ENCODE assay signal across 8 cellular contexts in genomic region chr14:21068521-21069387, GRCh38. TPM values are rescaled to one million over a fixed set of nuclear protein-coding genes. Genes with fewer than 3 reads are reported as not detected.
DNase-seq lines count a peak whose midpoint lies in the region; ATAC-seq, FAIRE-seq and TF ChIP-seq lines count a peak whose summit lies in the region.

No MANE protein-coding gene starts in this region.

- intact Hi-C loops in gastrocnemius medialis (cut with DNase I; ENCODE audit: low total_unique reads) = loop anchor here (1.0 kb wide), 1 partner anchor 24 kb away; no protein-coding TSS in a partner anchor

- peak; percentile 27 for DNase-seq in GF-D8 (lab: John Stamatoyannopoulos, UW)
- peak; percentile 62 for DNase-seq in NCI-H128 (lab: John Stamatoyannopoulos, UW; ENCODE audit: unreplicated experiment)
- peak; percentile 34 for DNase-seq in T follicular helper cell (ENCODE audit: low read depth)
- peak; percentile 35 for DNase-seq in bronchial epithelial cell (ENCODE audit: low read depth)
- peak; percentile 65 for DNase-seq in iPS-NIHi7 (ENCODE audit: extremely low spot score)
- peak in 1 of 2 donors; percentile 56 for DNase-seq in gastrocnemius medialis

- FAIRE-seq in bronchial epithelial cell (lab: Jason Lieb, UNC) = no peak

- H3K4me3 ChIP-seq in bronchial epithelial cell (ENCODE audit: low read depth, low read length) (no peak overlapping the region), gastrocnemius medialis (peak overlapping the region; percentile 68 to 83 (median 74))

- peaks cover 17 to 30% of the 10 kb centered on the region in 2 donors for H3K4me1 ChIP-seq in gastrocnemius medialis

- peaks cover 5% of the 10 kb centered on the region for H3K27me3 ChIP-seq in bronchial epithelial cell (ENCODE audit: control insufficient read depth, insufficient read depth, low read length)
- H3K27me3 ChIP-seq in gastrocnemius medialis = no peaks in the 10 kb centered on the region

- no peaks in the 10 kb centered on the region for H3K9me3 ChIP-seq in gastrocnemius medialis

- H3K36me3 ChIP-seq in bronchial epithelial cell (ENCODE audit: control insufficient read depth, insufficient read depth, low read length) = no peaks in the 10 kb centered on the region
- peaks cover 0 to 3% of the 10 kb centered on the region in 2 donors for H3K36me3 ChIP-seq in gastrocnemius medialis

- ATAC-seq in gastrocnemius medialis = peak; percentile 49 to 51
- no peak for ATAC-seq in GM18517 (IDR thresholded peaks at IDR 0.05; ENCODE audit: unreplicated experiment)
- ATAC-seq in GM21515 (IDR thresholded peaks at IDR 0.05; ENCODE audit: unreplicated experiment) = no peak

- peak overlapping the region; percentile 84 to 91 (median 88) for H3K27ac ChIP-seq in gastrocnemius medialis

- TF ChIP-seq CTCF in bronchial epithelial cell (IDR thresholded peaks at IDR 0.05; ENCODE audit: insufficient read depth, low read length, severe bottlenecking) (peak; percentile 65), gastrocnemius medialis (IDR thresholded peaks at IDR 0.05 in 4 of 5, conservative IDR thresholded peaks at IDR 0.05 in 1 of 5) (peak; percentile 41 to 74 (median 69))

- TF ChIP-seq POLR2A in gastrocnemius medialis (IDR thresholded peaks at IDR 0.05) = no peak

- in situ Hi-C loops in gastrocnemius medialis (cut with MboI; ENCODE audit: low sequenced_read_pairs in 4 of 4) = loop anchor here in 2 of 4 donors (5.0 to 25.0 kb wide), 3 partner anchors 34 to 381 kb away; partner anchors contain the start of genes ANG (in 1 of the 2), RNASE4 (in 1 of the 2) and TMEM253 (in 1 of the 2)

RNA-seq across cellular contexts. Expression of gene ARHGEF40, which starts 1.4 kb away (rescaled TPM):
- 3.3 and 6.8 TPM in 2 replicates for total RNA-seq in bronchial epithelial cell
- 10 to 100 TPM; 10.4 to 15.7 (median 12.9) TPM for total RNA-seq in gastrocnemius medialis

RNA-seq across cellular contexts. Expression of gene RNASE8, which starts 11.1 kb away (rescaled TPM):
- total RNA-seq in bronchial epithelial cell (not detected in 2 replicates), gastrocnemius medialis (not detected)

RNA-seq across cellular contexts. Expression of gene RNASE7, which starts 26.6 kb away (rescaled TPM):
- total RNA-seq in bronchial epithelial cell = 8.2 and 12.1 TPM in 2 replicates
- under 1 TPM in 1 of 4 donors, not detected in 3; 0.55 TPM for total RNA-seq in gastrocnemius medialis

RNA-seq across cellular contexts. Expression of gene ZNF219, which starts 29.7 kb away (rescaled TPM):
- 7.8 and 8.2 TPM in 2 replicates for total RNA-seq in bronchial epithelial cell
- 10 to 100 TPM; 25.9 to 48.9 (median 43.9) TPM for total RNA-seq in gastrocnemius medialis

RNA-seq across cellular contexts. Expression of gene TMEM253, which starts 32.1 kb away (rescaled TPM):
- total RNA-seq in bronchial epithelial cell = under 0.01 and 0.51 TPM in 2 replicates
- total RNA-seq in gastrocnemius medialis = under 1 TPM in 2 of 4 donors, not detected in 2; 0.19 to 0.35 TPM

Comparison
In these comparisons a context has a peak if more than half of its experiments do, and no peak if none do; other contexts are left out.
1. ATAC-seq: peak in gastrocnemius medialis (2 of 2); none in GM18517 (single experiment) and GM21515 (single experiment).